ENCODE assay signal across 11 cellular contexts in the genomic region with DNA sequence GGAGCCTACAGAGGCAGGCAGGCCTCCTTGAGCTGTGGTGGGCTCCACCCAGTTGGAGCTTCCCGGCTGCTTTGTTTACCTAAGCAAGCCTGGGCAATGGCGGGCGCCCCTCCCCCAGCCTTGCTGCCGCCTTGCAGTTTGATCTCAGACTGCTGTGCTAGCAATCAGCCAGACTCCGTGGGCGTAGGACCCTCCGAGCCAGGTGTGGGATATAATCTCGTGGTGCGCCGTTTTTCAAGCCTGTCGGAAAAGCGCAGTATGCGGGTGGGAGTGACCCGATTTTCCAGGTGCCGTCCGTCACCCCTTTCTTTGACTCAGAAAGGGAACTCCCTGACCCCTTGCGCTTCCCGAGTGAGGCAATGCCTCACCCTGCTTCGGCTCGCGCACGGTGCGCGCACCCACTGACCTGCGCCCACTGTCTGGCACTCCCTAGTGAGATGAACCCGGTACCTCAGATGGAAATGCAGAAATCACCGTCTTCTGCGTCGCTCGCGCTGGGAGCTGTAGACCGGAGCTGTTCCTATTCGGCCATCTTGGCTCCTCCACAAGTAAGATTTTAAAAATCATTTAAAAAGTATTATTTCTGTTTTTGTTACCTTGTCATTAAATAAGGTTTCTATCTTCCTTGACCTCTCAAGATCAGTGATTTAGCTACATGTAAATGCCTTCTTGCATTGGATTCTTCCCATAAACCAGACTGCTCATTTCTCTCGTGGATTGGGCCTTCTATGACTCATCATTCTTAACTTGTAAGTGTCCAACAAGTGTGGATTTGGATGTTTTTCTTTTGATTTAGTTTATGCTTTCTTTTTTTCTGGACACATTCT. TPM values are rescaled to one million over a fixed set of nuclear protein-coding genes. Genes with fewer than 3 reads are reported as not detected.
"Had no signal": no experiment of that assay in that cellular context is flagged by ENCODE, and none has a peak within 500 bp of the region (broad histone marks: within the 10 kb centered on the region; RNA-seq: fewer than 3 reads in every experiment).

No MANE protein-coding gene starts in this region.

RNA-seq across cellular contexts. Expression of gene CALCR, which starts 16.9 kb away (rescaled TPM):
- total RNA-seq: activated CD4-positive, alpha-beta memory T cell treated with anti-CD3 and anti-CD28 coated beads, Interleukin-2, amount 10 ng/mL, durations not matched to agents 7 days and 5 days; activated CD4-positive, alpha-beta T cell treated with anti-CD3 and anti-CD28 coated beads, Interleukin-2, amount 10 ng/mL, durations not matched to agents 7 days and 5 days; activated naive CD8-positive, alpha-beta T cell treated with anti-CD3 and anti-CD28 coated beads, Interleukin-2, amount 10 ng/mL, durations not matched to agents 7 days and 5 days; ascending aorta; cardiac muscle cell; left lobe of liver; naive thymus-derived CD4-positive, alpha-beta T cell; osteoblast; spleen; suprapubic skin; upper lobe of right lung had no signal
- polyA plus RNA-seq: cardiac muscle cell; naive thymus-derived CD4-positive, alpha-beta T cell; spleen had no signal
